ENCODE assay signal across 25 cellular contexts in genomic region chr16:13519871-13520270, GRCh38.
"Had no signal": no experiment of that assay in that cellular context is flagged by ENCODE, and none has a peak within 500 bp of the region (broad histone marks: within the 10 kb centered on the region; RNA-seq: fewer than 3 reads in every experiment).

No MANE protein-coding gene starts in this region.

- ATAC-seq: foreskin keratinocyte; gastroesophageal sphincter; heart right ventricle; left cardiac atrium; left lung; natural killer cell; right lobe of liver; stimulated activated effector memory CD8-positive, alpha-beta T cell treated with anti-CD3 and anti-CD28 coated beads, Interleukin-12 subunit alpha, Interleukin-12 subunit beta, amount 100 ng/mL, for 72 hours had no signal

- H3K27me3 ChIP-seq: esophagus muscularis mucosa, foreskin keratinocyte, gastroesophageal sphincter, left lung, neutrophil, right lobe of liver, stomach, tibial artery, upper lobe of left lung had no signal

- H3K9ac ChIP-seq: parathyroid adenoma had no signal

- H3K9me3 ChIP-seq: neutrophil, right lobe of liver, upper lobe of left lung had no signal

- H3K36me3 ChIP-seq: esophagus muscularis mucosa, gastroesophageal sphincter, heart right ventricle, left lung, neutrophil, right lobe of liver, stomach, tibial artery, upper lobe of left lung had no signal

- H3K4me1 ChIP-seq: esophagus muscularis mucosa, foreskin keratinocyte, gastroesophageal sphincter, heart right ventricle, left lung, parathyroid adenoma, right lobe of liver, stomach, tibial artery, upper lobe of left lung had no signal

- DNase-seq: dermis blood vessel endothelial cell; effector memory CD4-positive, alpha-beta T cell; foreskin keratinocyte; glutamatergic neuron; hippocampal formation; left cardiac atrium; left lung; natural killer cell; right lobe of liver; stimulated activated CD4-positive, alpha-beta T cell treated with anti-CD3 and anti-CD28 coated beads, Interleukin-12 subunit alpha, Interleukin-12 subunit beta, amount 100 ng/mL, for 4 hours; stimulated activated CD4-positive, alpha-beta T cell treated with anti-CD3 and anti-CD28 coated beads, Interleukin-2, amount 100 ng/mL, for 24 hours; stimulated activated CD4-positive, alpha-beta T cell treated with anti-CD3 and anti-CD28 coated beads, Interleukin-4, amount 100 ng/mL, for 24 hours; stimulated activated naive CD4-positive, alpha-beta T cell treated with Interleukin-2 at 50 U/mL for 16 hours; stomach; tibial artery; upper lobe of left lung had no signal

- H3K27ac Mint-ChIP-seq: natural killer cell; progenitor cell of endocrine pancreas; stimulated activated effector memory CD8-positive, alpha-beta T cell treated with anti-CD3 and anti-CD28 coated beads, Interleukin-12 subunit alpha, Interleukin-12 subunit beta, amount 100 ng/mL, for 72 hours had no signal

- H3K4me3 ChIP-seq: coronary artery, esophagus muscularis mucosa, gastroesophageal sphincter, heart right ventricle, left lung, right lobe of liver, smooth muscle cell, stomach, tibial artery, upper lobe of left lung had no signal

- H3K27ac ChIP-seq: coronary artery, esophagus muscularis mucosa, foreskin keratinocyte, gastroesophageal sphincter, heart right ventricle, left lung, neutrophil, parathyroid adenoma, right lobe of liver, stomach, tibial artery, upper lobe of left lung had no signal

- H3K4me1 Mint-ChIP-seq: natural killer cell; stimulated activated effector memory CD8-positive, alpha-beta T cell treated with anti-CD3 and anti-CD28 coated beads, Interleukin-12 subunit alpha, Interleukin-12 subunit beta, amount 100 ng/mL, for 72 hours had no signal

- H3K4me2 ChIP-seq: smooth muscle cell had no signal

- H3K4me3 Mint-ChIP-seq: natural killer cell; stimulated activated effector memory CD8-positive, alpha-beta T cell treated with anti-CD3 and anti-CD28 coated beads, Interleukin-12 subunit alpha, Interleukin-12 subunit beta, amount 100 ng/mL, for 72 hours had no signal

- H3K36me3 Mint-ChIP-seq: natural killer cell; stimulated activated effector memory CD8-positive, alpha-beta T cell treated with anti-CD3 and anti-CD28 coated beads, Interleukin-12 subunit alpha, Interleukin-12 subunit beta, amount 100 ng/mL, for 72 hours had no signal

- H2AFZ ChIP-seq: parathyroid adenoma had no signal

- H3K79me2 ChIP-seq: parathyroid adenoma had no signal
